8 cellular contexts compared by ENCODE assay signal in genomic region chr2:95526360-95527341, GRCh38. TPM values are rescaled to one million over a fixed set of nuclear protein-coding genes. Genes with fewer than 3 reads are reported as not detected.
DNase-seq lines count a peak whose midpoint lies in the region; ATAC-seq, FAIRE-seq and TF ChIP-seq lines count a peak whose summit lies in the region.

No MANE protein-coding gene starts in this region.

- peaks cover 17% of the 10 kb centered on the region for H4K20me1 ChIP-seq in astrocyte (ENCODE audit: insufficient read depth, low read length)

- peak overlapping the region; percentile 88 for H3K4me2 ChIP-seq in astrocyte (ENCODE audit: low read length)

- FAIRE-seq in GM19239 (lab: Jason Lieb, UNC) = no peak
- FAIRE-seq in astrocyte (lab: Jason Lieb, UNC) = no peak

- H3K27ac Mint-ChIP-seq in T-helper 1 cell treated with Interleukin-12 subunit alpha and Interleukin-12 subunit beta and Interleukin-4 antibody, amounts not matched to agents 30 μg/mL and 1 μg/mL, for 36 hours = peak overlapping the region; percentile 84
- no peak overlapping the region for H3K27ac Mint-ChIP-seq in astrocyte (ENCODE audit: unreplicated experiment)

- no peaks in the 10 kb centered on the region for H3K9me3 Mint-ChIP-seq in T-helper 1 cell treated with Interleukin-12 subunit alpha and Interleukin-12 subunit beta and Interleukin-4 antibody, amounts not matched to agents 30 μg/mL and 1 μg/mL, for 36 hours
- peaks cover 2% of the 10 kb centered on the region for H3K9me3 Mint-ChIP-seq in astrocyte (ENCODE audit: unreplicated experiment)

- peaks cover 3% of the 10 kb centered on the region for H3K9me3 ChIP-seq in astrocyte (ENCODE audit: insufficient read depth, low read depth, low read length)

- ATAC-seq in HG03565 (IDR thresholded peaks at IDR 0.05; ENCODE audit: unreplicated experiment) (peak; percentile 33), GM21515 (IDR thresholded peaks at IDR 0.05; ENCODE audit: unreplicated experiment) (no peak)

- peaks cover 29% of the 10 kb centered on the region for H3K4me1 Mint-ChIP-seq in T-helper 1 cell treated with Interleukin-12 subunit alpha and Interleukin-12 subunit beta and Interleukin-4 antibody, amounts not matched to agents 30 μg/mL and 1 μg/mL, for 36 hours (ENCODE audit: low read depth)
- peaks cover 13% of the 10 kb centered on the region for H3K4me1 Mint-ChIP-seq in astrocyte (ENCODE audit: low read depth, unreplicated experiment)

- DNase-seq in AG20443 (ENCODE audit: low spot score) = peak; percentile 82
- DNase-seq in GM19239 (ENCODE audit: insufficient read length, low spot score) = peak; percentile 43
- DNase-seq in astrocyte (ENCODE audit: low read depth) = peak; percentile 65
- peak; percentile 47 for DNase-seq in iPS-NIHi7 (ENCODE audit: extremely low spot score)
- DNase-seq in stimulated activated CD4-positive, alpha-beta T cell treated with anti-CD3 and anti-CD28 coated beads, Interleukin-1b, Interleukin-23, amount 100 ng/mL, for 48 hours = peak; percentile 49

- peak overlapping the region; percentile 71 for H3K27ac ChIP-seq in astrocyte (ENCODE audit: low read depth, low read length)

- no peak for TF ChIP-seq CTCF in astrocyte (IDR thresholded peaks at IDR 0.05; ENCODE audit: insufficient read depth, low read depth, low read length)

- peak overlapping the region; percentile 81 for H3K9ac ChIP-seq in astrocyte (ENCODE audit: low read length)

- peaks cover 29% of the 10 kb centered on the region for H3K4me1 ChIP-seq in astrocyte (ENCODE audit: insufficient read depth, low read length)

- peak overlapping the region; percentile 97 for H2AFZ ChIP-seq in astrocyte (ENCODE audit: low read depth, low read length)

- H3K36me3 ChIP-seq in astrocyte (ENCODE audit: insufficient read depth, low read length) = no peaks in the 10 kb centered on the region

- peaks cover 31% of the 10 kb centered on the region for H3K36me3 Mint-ChIP-seq in T-helper 1 cell treated with Interleukin-12 subunit alpha and Interleukin-12 subunit beta and Interleukin-4 antibody, amounts not matched to agents 30 μg/mL and 1 μg/mL, for 36 hours (ENCODE audit: low read depth)
- H3K36me3 Mint-ChIP-seq in astrocyte (ENCODE audit: low read depth, unreplicated experiment) = peaks cover 2% of the 10 kb centered on the region

- no peaks in the 10 kb centered on the region for H3K27me3 ChIP-seq in astrocyte (ENCODE audit: insufficient read depth, low read length)

- H3K4me3 ChIP-seq in astrocyte (ENCODE audit: insufficient read depth, low read depth, low read length) = peak overlapping the region; percentile 62

- H3K79me2 ChIP-seq in astrocyte (ENCODE audit: insufficient read depth, low read length) = peaks cover 45% of the 10 kb centered on the region

- peaks cover 2% of the 10 kb centered on the region for H3K27me3 Mint-ChIP-seq in T-helper 1 cell treated with Interleukin-12 subunit alpha and Interleukin-12 subunit beta and Interleukin-4 antibody, amounts not matched to agents 30 μg/mL and 1 μg/mL, for 36 hours (ENCODE audit: low read depth)
- H3K27me3 Mint-ChIP-seq in astrocyte (ENCODE audit: low read depth, unreplicated experiment) = no peaks in the 10 kb centered on the region

- peak overlapping the region; percentile 93 for H3K4me3 Mint-ChIP-seq in T-helper 1 cell treated with Interleukin-12 subunit alpha and Interleukin-12 subunit beta and Interleukin-4 antibody, amounts not matched to agents 30 μg/mL and 1 μg/mL, for 36 hours
- H3K4me3 Mint-ChIP-seq in astrocyte (ENCODE audit: unreplicated experiment) = peak overlapping the region; percentile 28

RNA-seq across cellular contexts. Expression of gene TRIM43B, which starts 42.1 kb away (rescaled TPM):
- total RNA-seq in astrocyte = 0.91 TPM in 1 of 2 replicates, not detected in the other
